ENCODE assay signal across 7 cellular contexts in genomic region chr3:111967651-111968274, GRCh38. TPM values are rescaled to one million over a fixed set of nuclear protein-coding genes. Genes with fewer than 3 reads are reported as not detected.
DNase-seq lines count a peak whose midpoint lies in the region; ATAC-seq and TF ChIP-seq lines count a peak whose summit lies in the region.

No MANE protein-coding gene starts in this region.

- DNase-seq in NCI-H187 (lab: John Stamatoyannopoulos, UW) (peak; percentile 10 to 50), T-helper 2 cell (peak; percentile 29 to 80 (median 63)), ascending aorta (ENCODE audit: low spot score in 2 of 2) (peak; percentile 41 to 94), hepatocyte (ENCODE audit: low spot score) (peak; percentile 90), skeletal muscle cell (ENCODE audit: low read depth) (peak; percentile 27)

- peak; percentile 95 for ATAC-seq in GM18505 (IDR thresholded peaks at IDR 0.05; ENCODE audit: unreplicated experiment)
- ATAC-seq in HG02943 (IDR thresholded peaks at IDR 0.05; ENCODE audit: low read depth, unreplicated experiment): peak; percentile 95

- no peak for TF ChIP-seq POLR2A in GM18505 (IDR thresholded peaks at IDR 0.05; ENCODE audit: borderline replicate concordance, extremely low read depth, insufficient read depth, insufficient read length)

- H3K9me2 ChIP-seq in hepatocyte (replicated peaks; ENCODE audit: insufficient read depth): no peaks in the 10 kb centered on the region

- H3K9me3 ChIP-seq in ascending aorta: no peaks in the 10 kb centered on the region
- no peaks in the 10 kb centered on the region for H3K9me3 ChIP-seq in hepatocyte (ENCODE audit: low read depth)

- H3K4me2 ChIP-seq in hepatocyte: peak overlapping the region; percentile 39

- H3K4me1 ChIP-seq in ascending aorta: peaks cover 0 to 6% of the 10 kb centered on the region in 2 donors
- H3K4me1 ChIP-seq in hepatocyte (ENCODE audit: insufficient read depth): no peaks in the 10 kb centered on the region

- H2AFZ ChIP-seq in hepatocyte: peak overlapping the region; percentile 14

- H3K27me3 ChIP-seq in ascending aorta: no peaks in the 10 kb centered on the region
- no peaks in the 10 kb centered on the region for H3K27me3 ChIP-seq in hepatocyte

- intact Hi-C loops in ascending aorta (cut with DNase I): loop anchor here (1.0 to 2.0 kb wide), 3 partner anchors 107 to 298 kb away; no protein-coding TSS in a partner anchor

- TF ChIP-seq CTCF in ascending aorta (IDR thresholded peaks at IDR 0.05) (peak; percentile 77 to 88 (median 80)), hepatocyte (IDR thresholded peaks at IDR 0.05; ENCODE audit: poor library complexity) (peak; percentile 90)

- H3K4me3 ChIP-seq in ascending aorta (no peak overlapping the region), hepatocyte (no peak overlapping the region), skeletal muscle cell (ENCODE audit: low read depth, low read length) (no peak overlapping the region)

- H3K27ac ChIP-seq in ascending aorta (peak overlapping the region in 1 of 2 donors; percentile 37), hepatocyte (peak overlapping the region; percentile 47)

- H3K79me2 ChIP-seq in hepatocyte: no peaks in the 10 kb centered on the region

- no peaks in the 10 kb centered on the region for H4K20me1 ChIP-seq in hepatocyte (ENCODE audit: insufficient read depth, poor library complexity, severe bottlenecking)

- H3K36me3 ChIP-seq in ascending aorta (peaks cover 5 to 20% of the 10 kb centered on the region in 2 donors), hepatocyte (replicated peaks; ENCODE audit: insufficient read depth, low read depth) (no peaks in the 10 kb centered on the region)

- whole genome bisulfite sequencing in hepatocyte (ENCODE audit: low lambda C conversion rate, missing lambda C conversion rate): 22% methylated on average over 8 of the region's 8 CpGs

RNA-seq across cellular contexts. Expression of gene ABHD10, which starts 11.1 kb away (rescaled TPM):
- 18.6 TPM for total RNA-seq in ascending aorta
- total RNA-seq in hepatocyte: 34.2 and 36.2 TPM in 2 replicates
- polyA plus RNA-seq in hepatocyte: 18.0 and 25.6 TPM in 2 replicates

RNA-seq across cellular contexts. Expression of gene TAGLN3, which starts 31.0 kb away (rescaled TPM):
- total RNA-seq in ascending aorta (not detected), hepatocyte (1.9 and 2.1 TPM in 2 replicates)
- 0.51 and 1.9 TPM in 2 replicates for polyA plus RNA-seq in hepatocyte

Comparison
In these comparisons a context has a peak if more than half of its experiments do, and no peak if none do; other contexts are left out.
1. DNase-seq: peak in every context shown above with its lines; median percentile 90 in hepatocyte; 68 in ascending aorta; 63 in T-helper 2 cell; 30 in NCI-H187; 27 in skeletal muscle cell.